In the genomic region with DNA sequence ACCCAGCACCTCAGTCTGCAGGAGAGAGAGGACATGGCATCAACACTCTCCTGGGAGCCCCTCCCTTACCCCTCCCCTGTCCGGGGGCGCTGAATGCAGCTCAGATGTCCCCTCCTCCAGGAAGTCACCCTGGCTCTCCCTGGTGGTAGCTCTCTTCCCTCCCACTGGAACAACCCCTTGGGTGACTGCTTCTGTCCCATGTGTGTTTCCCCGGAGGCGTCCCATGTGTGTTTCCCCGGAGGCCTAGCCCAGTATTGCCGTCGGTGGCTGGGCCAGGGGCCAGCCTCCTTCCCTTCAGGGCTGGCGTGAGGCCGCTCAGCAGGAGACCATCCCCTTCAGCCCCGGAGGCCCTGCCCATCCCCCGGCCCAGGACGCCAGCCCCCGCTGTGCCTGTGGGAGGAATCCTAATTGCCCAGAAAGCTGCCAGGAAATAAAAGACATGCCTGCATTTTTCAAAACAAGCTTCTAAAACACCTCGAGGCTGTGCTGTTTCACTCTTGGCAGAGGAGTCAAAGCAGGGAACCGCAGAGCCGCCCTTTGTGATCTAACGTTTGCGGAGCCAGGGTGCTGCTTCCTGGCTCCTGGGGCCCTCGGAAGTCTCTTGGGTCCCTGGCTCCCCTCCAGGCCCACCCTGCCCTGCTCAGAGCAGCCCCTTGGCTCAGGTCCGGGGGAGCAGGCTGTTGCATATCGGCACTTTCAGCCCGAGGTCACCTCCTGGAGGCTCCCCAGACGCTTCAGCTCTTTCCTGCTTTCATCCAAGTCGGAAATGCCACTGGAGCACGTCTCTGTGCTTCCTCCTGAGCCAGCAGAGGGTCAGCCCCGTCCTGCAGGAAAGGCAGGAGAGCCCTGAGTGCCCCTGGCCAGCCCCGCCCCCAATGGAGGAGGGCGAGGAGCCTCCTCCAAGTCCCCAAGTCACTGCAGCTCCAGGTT, we compare ENCODE assay signal across 8 cellular contexts.
A peak's percentile ranks its signal among the peaks of the same experiment; 100 is the strongest.
DNase-seq lines count a peak whose midpoint lies in the region; ATAC-seq and TF ChIP-seq lines count a peak whose summit lies in the region.

No MANE protein-coding gene starts in this region.

- H3K27ac Mint-ChIP-seq in T-helper 1 cell treated with Interleukin-12 subunit alpha and Interleukin-12 subunit beta and Interleukin-4 antibody, amounts not matched to agents 30 μg/mL and 1 μg/mL, for 36 hours = peak overlapping the region; percentile 77
- peak overlapping the region; percentile 74 for H3K27ac Mint-ChIP-seq in central memory CD8-positive, alpha-beta T cell (ENCODE audit: low read depth)

- H3K4me3 Mint-ChIP-seq in T-helper 1 cell treated with Interleukin-12 subunit alpha and Interleukin-12 subunit beta and Interleukin-4 antibody, amounts not matched to agents 30 μg/mL and 1 μg/mL, for 36 hours = peak overlapping the region; percentile 35
- H3K4me3 Mint-ChIP-seq in central memory CD8-positive, alpha-beta T cell = peak overlapping the region; percentile 51

- H3K4me1 Mint-ChIP-seq in T-helper 1 cell treated with Interleukin-12 subunit alpha and Interleukin-12 subunit beta and Interleukin-4 antibody, amounts not matched to agents 30 μg/mL and 1 μg/mL, for 36 hours (ENCODE audit: low read depth) = peaks cover 13% of the 10 kb centered on the region
- H3K4me1 Mint-ChIP-seq in central memory CD8-positive, alpha-beta T cell = peaks cover 5% of the 10 kb centered on the region

- H3K4me3 ChIP-seq in skin epidermis = peak overlapping the region in 3 of 7 experiments; percentile 2 to 14 (median 5)

- H3K27ac ChIP-seq in skin epidermis = peak overlapping the region in 16 of 21 experiments; percentile 10 to 74 (median 58)

- ATAC-seq in central memory CD8-positive, alpha-beta T cell (replicated peaks; ENCODE audit: extremely low read depth, poor library complexity, severe bottlenecking) = peak; percentile 54

- H3K36me3 Mint-ChIP-seq in T-helper 1 cell treated with Interleukin-12 subunit alpha and Interleukin-12 subunit beta and Interleukin-4 antibody, amounts not matched to agents 30 μg/mL and 1 μg/mL, for 36 hours (ENCODE audit: low read depth) = peaks cover 10% of the 10 kb centered on the region
- H3K36me3 Mint-ChIP-seq in central memory CD8-positive, alpha-beta T cell (ENCODE audit: insufficient read depth) = peaks cover 1% of the 10 kb centered on the region

- TF ChIP-seq CTCF in GM10266 (IDR thresholded peaks at IDR 0.05; ENCODE audit: control insufficient read depth, insufficient read depth, low read depth, missing control alignments) = no peak

- DNase-seq in GM10266 (ENCODE audit: extremely low spot score) = peak; percentile 64
- peak in 1 of 2 donors; percentile 8 for DNase-seq in central memory CD8-positive, alpha-beta T cell (ENCODE audit: low spot score in 2 of 2)
- peak; percentile 86 for DNase-seq in islet precursor cell
- DNase-seq in DMS53 (lab: John Stamatoyannopoulos, UW) = no peak
- DNase-seq in NCI-H1092 (lab: John Stamatoyannopoulos, UW) = no peak
- no peak for DNase-seq in NCI-H2196 treated with DMSO at 0.1 percent for 48 hours (lab: John Stamatoyannopoulos, UW; ENCODE audit: unreplicated experiment)

- peaks cover 11% of the 10 kb centered on the region for H3K9me3 Mint-ChIP-seq in T-helper 1 cell treated with Interleukin-12 subunit alpha and Interleukin-12 subunit beta and Interleukin-4 antibody, amounts not matched to agents 30 μg/mL and 1 μg/mL, for 36 hours
- H3K9me3 Mint-ChIP-seq in central memory CD8-positive, alpha-beta T cell = peaks cover 10% of the 10 kb centered on the region

- H3K27me3 Mint-ChIP-seq in T-helper 1 cell treated with Interleukin-12 subunit alpha and Interleukin-12 subunit beta and Interleukin-4 antibody, amounts not matched to agents 30 μg/mL and 1 μg/mL, for 36 hours (ENCODE audit: low read depth) = peaks cover 23% of the 10 kb centered on the region
- H3K27me3 Mint-ChIP-seq in central memory CD8-positive, alpha-beta T cell = peaks cover 27% of the 10 kb centered on the region

Comparison
In these comparisons a context has a peak if more than half of its experiments do, and no peak if none do; other contexts are left out.
1. DNase-seq: peak in GM10266 (single experiment) and islet precursor cell (single experiment); none in DMS53 (single experiment), NCI-H1092 (single experiment) and NCI-H2196 treated with DMSO at 0.1 percent for 48 hours (single experiment).